Comparison of ENCODE assay signal across 13 cellular contexts in genomic region chr1:71836899-71837298, GRCh38.
DNase-seq lines count a peak whose midpoint lies in the region; ATAC-seq and TF ChIP-seq lines count a peak whose summit lies in the region.
"Had no signal": no experiment of that assay in that cellular context is flagged by ENCODE, and none has a peak within 500 bp of the region (broad histone marks: within the 10 kb centered on the region; RNA-seq: fewer than 3 reads in every experiment).

No MANE protein-coding gene starts in this region.

- H3K4me2 ChIP-seq in neural progenitor cell: no peak overlapping the region
- no peak overlapping the region for H3K4me2 ChIP-seq in PC-9
- H3K4me2 ChIP-seq: A549 had no signal

- CTCF ChIA-PET in PC-9 (lab: Charles Lee): no interaction called here

- POLR2A ChIA-PET in PC-9 (lab: Charles Lee; ENCODE audit: unreplicated experiment): no interaction called here

- no peaks in the 10 kb centered on the region for H3F3A ChIP-seq in neural progenitor cell (ENCODE audit: low read depth)
- H3F3A ChIP-seq in PC-9 (ENCODE audit: insufficient read depth, low read depth): no peaks in the 10 kb centered on the region

- H3K79me2 ChIP-seq in neural progenitor cell (ENCODE audit: low read depth): no peaks in the 10 kb centered on the region
- no peaks in the 10 kb centered on the region for H3K79me2 ChIP-seq in PC-9 (ENCODE audit: low read depth)

- H3K4me3 Mint-ChIP-seq in endodermal cell: no peak overlapping the region
- H3K4me3 Mint-ChIP-seq in neural progenitor cell: no peak overlapping the region
- H3K4me3 Mint-ChIP-seq: CD4-positive, alpha-beta memory T cell had no signal

- H3K27ac Mint-ChIP-seq in endodermal cell (peak overlapping the region; percentile 16), neural progenitor cell (no peak overlapping the region)
- H3K27ac Mint-ChIP-seq: CD4-positive, alpha-beta memory T cell had no signal

- no peaks in the 10 kb centered on the region for H3K36me3 Mint-ChIP-seq in endodermal cell (ENCODE audit: low read depth)
- H3K36me3 Mint-ChIP-seq in neural progenitor cell: no peaks in the 10 kb centered on the region
- H3K36me3 Mint-ChIP-seq: CD4-positive, alpha-beta memory T cell had no signal

- no peaks in the 10 kb centered on the region for H4K20me1 ChIP-seq in neural progenitor cell (ENCODE audit: low read depth)
- no peaks in the 10 kb centered on the region for H4K20me1 ChIP-seq in PC-9 (ENCODE audit: insufficient read depth)

- H3K9ac ChIP-seq in HUES48 (ENCODE audit: low read depth, low read length) (no peak overlapping the region), endodermal cell (ENCODE audit: extremely low read depth, low read length, poor library complexity, severe bottlenecking) (no peak overlapping the region), neural progenitor cell (no peak overlapping the region)

- no peak overlapping the region for H3K4me3 ChIP-seq in HUES48 (ENCODE audit: low read depth, low read length)
- no peak overlapping the region for H3K4me3 ChIP-seq in endodermal cell (ENCODE audit: low read length)
- H3K4me3 ChIP-seq in neural progenitor cell: no peak overlapping the region
- H3K4me3 ChIP-seq in PC-9: no peak overlapping the region
- H3K4me3 ChIP-seq: A549, GM12878, K562 had no signal

- H3K27me3 ChIP-seq in HUES48 (ENCODE audit: control insufficient read depth, insufficient read depth, low read length) (no peaks in the 10 kb centered on the region), endodermal cell (ENCODE audit: control insufficient read depth, insufficient read depth, low read length, poor library complexity, severe bottlenecking) (peaks cover 6% of the 10 kb centered on the region), neural progenitor cell (no peaks in the 10 kb centered on the region), PC-9 (ENCODE audit: insufficient read depth, low read depth) (no peaks in the 10 kb centered on the region)
- H3K27me3 ChIP-seq: BE2C had no signal

- no peaks in the 10 kb centered on the region for H3K9me2 ChIP-seq in PC-9 (ENCODE audit: insufficient read depth)

- DNase-seq in endodermal cell (no peak), neural progenitor cell (ENCODE audit: low spot score) (no peak), NCI-H345 (lab: John Stamatoyannopoulos, UW) (no peak), PC-9 (no peak)
- DNase-seq: BE2C; CD4-positive, alpha-beta memory T cell; DMS79 had no signal

- no TSS peak for BruUV-seq in PC-9 (replicated peaks; lab: Mats Ljungman, UMichigan)

- WGBS in endodermal cell (ENCODE audit: insufficient coverage in 1 of 2, insufficient read length in 1 of 2), 2 experiments: 65% methylated on average over 2 of the region's 2 CpGs; no CpG with 5 or more reads in 1 of the 2 experiments

- H3K9me3 ChIP-seq in HUES48 (ENCODE audit: control insufficient read depth, insufficient read depth, low read length) (no peaks in the 10 kb centered on the region), endodermal cell (ENCODE audit: control insufficient read depth, low read length) (no peaks in the 10 kb centered on the region), neural progenitor cell (ENCODE audit: low read depth) (no peaks in the 10 kb centered on the region), PC-9 (ENCODE audit: insufficient read depth, low read depth) (no peaks in the 10 kb centered on the region)
- H3K9me3 ChIP-seq: A549, BE2C had no signal

- TF ChIP-seq CTCF in endodermal cell (conservative IDR thresholded peaks at IDR 0.05) (no peak), neural progenitor cell (IDR thresholded peaks at IDR 0.05) (no peak), PC-9 (conservative IDR thresholded peaks at IDR 0.05) (no peak)

- H2AFZ ChIP-seq in neural progenitor cell (replicated peaks) (peak overlapping the region; percentile 31), PC-9 (no peak overlapping the region)

- H3K36me3 ChIP-seq in HUES48 (ENCODE audit: control insufficient read depth, insufficient read depth, low read length): no peaks in the 10 kb centered on the region
- H3K36me3 ChIP-seq in endodermal cell (ENCODE audit: control insufficient read depth, insufficient read depth, low read length): no peaks in the 10 kb centered on the region
- no peaks in the 10 kb centered on the region for H3K36me3 ChIP-seq in neural progenitor cell
- no peaks in the 10 kb centered on the region for H3K36me3 ChIP-seq in PC-9 (ENCODE audit: low read depth)
- H3K36me3 ChIP-seq: BE2C had no signal

- H3K27me3 Mint-ChIP-seq in endodermal cell (ENCODE audit: insufficient read depth) (no peaks in the 10 kb centered on the region), neural progenitor cell (ENCODE audit: insufficient read depth, low read depth) (no peaks in the 10 kb centered on the region)
- H3K27me3 Mint-ChIP-seq: CD4-positive, alpha-beta memory T cell had no signal

- peaks cover 15% of the 10 kb centered on the region for H3K4me1 ChIP-seq in HUES48 (ENCODE audit: control insufficient read depth, insufficient read depth, low read length)
- H3K4me1 ChIP-seq in endodermal cell (ENCODE audit: control insufficient read depth, insufficient read depth, low read length): no peaks in the 10 kb centered on the region
- H3K4me1 ChIP-seq in neural progenitor cell: no peaks in the 10 kb centered on the region
- H3K4me1 ChIP-seq in PC-9 (replicated peaks; ENCODE audit: insufficient read depth): no peaks in the 10 kb centered on the region
- H3K4me1 ChIP-seq: A549 had no signal

- no peak for ATAC-seq in GM18498 (IDR thresholded peaks at IDR 0.05; ENCODE audit: unreplicated experiment)
- ATAC-seq: A549, GM12878, K562 had no signal

- intact Hi-C loops in PC-9 (cut with micrococcal nuclease; ENCODE audit: unreplicated experiment): no loop called here

- H3K27ac ChIP-seq in HUES48 (ENCODE audit: low read depth, low read length): peak overlapping the region; percentile 48
- H3K27ac ChIP-seq in endodermal cell (ENCODE audit: low read depth, low read length): no peak overlapping the region
- H3K27ac ChIP-seq in neural progenitor cell: no peak overlapping the region
- no peak overlapping the region for H3K27ac ChIP-seq in PC-9
- H3K27ac ChIP-seq: A549, C4-2B had no signal

- H3K9me3 Mint-ChIP-seq in endodermal cell: no peaks in the 10 kb centered on the region
- no peaks in the 10 kb centered on the region for H3K9me3 Mint-ChIP-seq in neural progenitor cell

- H3K4me1 Mint-ChIP-seq in endodermal cell (peaks cover 12% of the 10 kb centered on the region), neural progenitor cell (no peaks in the 10 kb centered on the region)
- H3K4me1 Mint-ChIP-seq: CD4-positive, alpha-beta memory T cell had no signal
